Comparison of ENCODE assay signal across 8 cellular contexts in the genomic region with DNA sequence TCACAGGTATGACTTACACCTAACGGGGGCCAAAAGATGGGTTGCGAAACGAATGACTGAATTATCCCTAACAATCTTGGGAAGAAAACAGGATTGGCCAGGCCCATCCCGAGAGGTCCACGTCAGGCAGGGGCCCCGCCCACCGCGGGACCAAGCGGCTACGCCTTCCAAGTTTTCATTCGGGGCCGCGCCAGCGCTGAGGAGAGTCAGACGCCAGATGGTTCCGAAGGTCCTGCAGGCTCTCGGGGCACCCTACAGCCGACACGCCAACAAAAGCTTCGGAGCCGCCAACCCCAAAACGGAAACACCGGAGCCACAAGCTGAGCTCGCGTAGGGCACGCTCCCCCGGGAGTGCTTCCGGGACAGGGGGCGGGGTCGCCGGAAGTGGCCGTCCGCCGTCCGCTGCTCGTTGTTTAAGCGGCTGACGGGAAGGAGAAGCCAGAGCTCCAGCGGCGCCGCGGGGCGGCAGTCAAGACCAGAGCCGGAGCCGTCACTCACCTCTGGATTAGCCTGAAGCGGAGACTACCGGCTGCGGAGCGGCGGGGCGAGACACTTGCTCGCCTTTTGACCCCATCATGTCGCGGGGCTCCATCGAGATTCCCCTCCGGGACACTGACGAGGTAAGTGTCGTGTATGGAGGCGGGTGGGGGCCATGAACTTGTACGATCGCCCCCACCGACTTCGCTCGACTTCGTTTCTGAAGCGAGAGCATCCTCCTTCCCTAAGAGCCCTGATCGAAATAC. TPM values are rescaled to one million over a fixed set of nuclear protein-coding genes. Genes with fewer than 3 reads are reported as not detected.
DNase-seq lines count a peak whose midpoint lies in the region; ATAC-seq and TF ChIP-seq lines count a peak whose summit lies in the region.

Gene CTR9 (plus strand): TSS at position 409 of the 743 bp plus-strand sequence. CDS start 167 bp downstream, at position 576.

- peak; percentile 22; the same call in 1 of the 2 replicates for TF ChIP-seq CTCF in PC-3 (conservative IDR thresholded peaks at IDR 0.05; ENCODE audit: low read depth, low read length)

- H3K27ac ChIP-seq in PC-3 (ENCODE audit: low read length) (peak within 1 kb of the TSS; percentile 97), epithelial cell of prostate (peak within 1 kb of the TSS; percentile 95)

- H2AFZ ChIP-seq in PC-3 (ENCODE audit: low read length) = peak within 1 kb of the TSS; percentile 94

- H3K9ac ChIP-seq in PC-3 (ENCODE audit: low read length) = peak within 1 kb of the TSS; percentile 92

- H3K4me3 ChIP-seq in Jurkat, Clone E6-1 (ENCODE audit: low read length) = peak within 1 kb of the TSS; percentile 91
- peak within 1 kb of the TSS; percentile 98 for H3K4me3 ChIP-seq in PC-3 (ENCODE audit: low read length)

- CTCF ChIA-PET in PC-3 (lab: Charles Lee) = interaction anchor here (1.8 kb wide), 1 partner anchor 20 kb away, joined by 6 read pairs; no protein-coding TSS in a partner anchor

- H3K9me3 ChIP-seq in PC-3 (ENCODE audit: low read length) = no peaks in the 10 kb centered on the region

- peak within 1 kb of the TSS; percentile 93 for H3K4me2 ChIP-seq in PC-3 (ENCODE audit: low read length)

- H4K20me1 ChIP-seq in PC-3 (ENCODE audit: low read length) = 0 out of 2 replicates have a peak, but pooled peaks cover 7% of the 10 kb centered on the region

- peaks cover 11% of the 10 kb centered on the region for H3K36me3 ChIP-seq in PC-3 (ENCODE audit: low read depth, low read length)

- BruUV-seq in PC-3 (replicated peaks; lab: Mats Ljungman, UMichigan) = TSS peak; percentile 93

- H3K79me2 ChIP-seq in PC-3 (ENCODE audit: low read length) = peaks cover 33% of the 10 kb centered on the region

- H3K4me1 ChIP-seq in PC-3 (ENCODE audit: insufficient read depth, low read length) = peaks cover 16% of the 10 kb centered on the region

- no peaks in the 10 kb centered on the region for H3K27me3 ChIP-seq in PC-3 (ENCODE audit: low read length)

- no peaks in the 10 kb centered on the region for H3F3A ChIP-seq in PC-3 (ENCODE audit: low read length, unreplicated experiment)

- DNase-seq in DMS53 (lab: John Stamatoyannopoulos, UW) (peak; percentile 100), PC-3 (peak; percentile 87), activated T-cell treated with anti-CD3 and anti-CD28 coated beads for 48 hours (ENCODE audit: low read depth) (peak; percentile 91), epithelial cell of prostate (ENCODE audit: low read depth, low spot score) (peak; percentile 79), mucosa of gallbladder (ENCODE audit: low spot score) (peak; percentile 93)
- DNase-seq in Jurkat, Clone E6-1 (ENCODE audit: low read depth, low spot score) = peak; percentile 85
- peak; percentile 95 for DNase-seq in stimulated activated CD8-positive, alpha-beta memory T cell treated with anti-CD3 and anti-CD28 coated beads, Interleukin-4, amount 100 ng/mL, for 48 hours

- intact Hi-C loops in PC-3 (cut with micrococcal nuclease) = no loop called here

- no peaks in the 10 kb centered on the region for H3K9me2 ChIP-seq in PC-3 (replicated peaks; ENCODE audit: low read length)

- peak; percentile 93 for ATAC-seq in GM21576 (IDR thresholded peaks at IDR 0.05; ENCODE audit: unreplicated experiment)
- peak; percentile 92 for ATAC-seq in PC-3

- POLR2A ChIA-PET in PC-3 (lab: Charles Lee; ENCODE audit: unreplicated experiment) = no interaction called here

RNA-seq across cellular contexts. Expression of gene CTR9, which starts in this region (rescaled TPM):
- polyA plus RNA-seq in Jurkat, Clone E6-1 (2012; ENCODE audit: insufficient read depth, insufficient read length) = 39.4 TPM
- 20.0 and 21.9 TPM in 2 replicates for total RNA-seq in PC-3 (2014; rRNA removed)
- 32.2 TPM for total RNA-seq in mucosa of gallbladder

Comparison
In these comparisons a context has a peak if more than half of its experiments do, and no peak if none do; other contexts are left out.
1. Peak in every context shown above with its lines: DNase-seq, ATAC-seq, H3K4me3 ChIP-seq and H3K27ac ChIP-seq.